In the genomic region with DNA sequence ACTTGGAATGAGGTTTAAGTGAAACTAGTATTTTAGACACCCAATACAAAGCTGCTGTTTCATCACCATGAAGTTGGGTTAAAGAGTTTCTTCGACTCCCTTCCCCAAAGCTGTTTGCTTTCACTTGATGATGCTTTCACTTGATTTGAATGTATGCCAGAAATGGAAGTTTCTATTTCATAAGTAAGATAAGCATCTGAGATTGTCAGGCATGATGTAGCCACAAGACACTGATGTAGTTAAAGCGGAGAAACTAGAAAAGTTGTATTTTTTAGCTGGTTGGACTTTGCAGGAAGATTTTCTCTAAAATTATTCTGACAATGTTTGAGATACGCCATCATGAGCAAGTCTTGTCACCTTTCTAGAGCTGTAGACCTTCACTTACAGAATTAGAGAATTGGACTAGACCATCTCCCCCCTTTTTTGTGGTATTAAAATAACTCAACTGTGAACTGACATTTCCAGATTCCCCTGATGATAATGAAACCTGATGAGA, we compare ENCODE assay signal across 11 cellular contexts. TPM values are rescaled to one million over a fixed set of nuclear protein-coding genes. Genes with fewer than 3 reads are reported as not detected.
DNase-seq lines count a peak whose midpoint lies in the region; ATAC-seq and TF ChIP-seq lines count a peak whose summit lies in the region.
"Had no signal": no experiment of that assay in that cellular context is flagged by ENCODE, and none has a peak within 500 bp of the region (broad histone marks: within the 10 kb centered on the region; RNA-seq: fewer than 3 reads in every experiment).

No MANE protein-coding gene starts in this region.

- CTCF ChIA-PET in MCF 10A (lab: Yijun Ruan, JAX) = interaction anchor here (0.6 to 8.8 kb wide), 5 partner anchors 99 to 1140 kb away, joined by 3 to 161 read pairs (median 3); a partner anchor contains a TSS
- CTCF ChIA-PET in T-cell (lab: Charles Lee) = interaction anchor here (0.6 to 2.6 kb wide), 8 partner anchors 8 to 141 kb away, joined by 3 to 20 read pairs (median 3); no protein-coding TSS in a partner anchor

- H3K23me2 ChIP-seq in H9 (ENCODE audit: insufficient read length, low read depth, low read length, poor library complexity, severe bottlenecking) = no peaks in the 10 kb centered on the region

- H3K4me3 ChIP-seq in breast epithelium (no peak overlapping the region), gastrocnemius medialis (no peak overlapping the region)
- H3K4me3 ChIP-seq: hepatocyte, ovary had no signal

- H2BK15ac ChIP-seq in H9 (ENCODE audit: low read depth, low read length) = no peak overlapping the region

- H3K36me3 ChIP-seq in breast epithelium (no peaks in the 10 kb centered on the region), gastrocnemius medialis (no peaks in the 10 kb centered on the region)
- H3K36me3 ChIP-seq: ovary had no signal

- no peaks in the 10 kb centered on the region for H3K79me1 ChIP-seq in H9 (ENCODE audit: insufficient read depth, low read depth, low read length, poor library complexity, severe bottlenecking)

- BruUV-seq in MCF 10A (replicated peaks; lab: Mats Ljungman, UMichigan) = no TSS peak

- no peak overlapping the region for H4K8ac ChIP-seq in H9 (replicated peaks; ENCODE audit: insufficient read length, low read depth, low read length)

- H4K91ac ChIP-seq in H9 (ENCODE audit: insufficient read length, low read depth, low read length) = no peak overlapping the region

- H3K9me3 Mint-ChIP-seq in MCF 10A (ENCODE audit: unreplicated experiment) (no peaks in the 10 kb centered on the region), T-cell (no peaks in the 10 kb centered on the region), CD14-positive monocyte (no peaks in the 10 kb centered on the region), H9 (no peaks in the 10 kb centered on the region)

- H3K27me3 Mint-ChIP-seq in MCF 10A (ENCODE audit: insufficient read depth, unreplicated experiment) = no peaks in the 10 kb centered on the region
- no peaks in the 10 kb centered on the region for H3K27me3 Mint-ChIP-seq in T-cell
- no peaks in the 10 kb centered on the region for H3K27me3 Mint-ChIP-seq in CD14-positive monocyte (ENCODE audit: low read depth in 3 of 3)
- no peaks in the 10 kb centered on the region for H3K27me3 Mint-ChIP-seq in H9 (ENCODE audit: low read depth)

- no peak overlapping the region for H3K4me2 ChIP-seq in H9 (ENCODE audit: insufficient read depth, insufficient read length, low read length)
- H3K4me2 ChIP-seq: hepatocyte had no signal

- no peak overlapping the region for H2BK120ac ChIP-seq in H9 (ENCODE audit: low read depth, low read length, poor library complexity, severe bottlenecking)

- in situ Hi-C loops in gastrocnemius medialis (cut with MboI; ENCODE audit: low sequenced_read_pairs in 4 of 4) = no loop called here

- no peak overlapping the region for H2AFZ ChIP-seq in H9 (ENCODE audit: low read length)
- H2AFZ ChIP-seq: hepatocyte had no signal

- no peak for TF ChIP-seq CTCF in breast epithelium (IDR thresholded peaks at IDR 0.05)
- TF ChIP-seq CTCF in MCF 10A (IDR thresholded peaks at IDR 0.05; ENCODE audit: unreplicated experiment) = no peak
- TF ChIP-seq CTCF in CD14-positive monocyte (IDR thresholded peaks at IDR 0.05) = no peak
- TF ChIP-seq CTCF in gastrocnemius medialis (IDR thresholded peaks at IDR 0.05 in 4 of 5, conservative IDR thresholded peaks at IDR 0.05 in 1 of 5) = no peak
- TF ChIP-seq CTCF in H9 (conservative IDR thresholded peaks at IDR 0.05) = no peak

- TF ChIP-seq POLR2A in breast epithelium (IDR thresholded peaks at IDR 0.05) (no peak), gastrocnemius medialis (IDR thresholded peaks at IDR 0.05) (no peak)

- no peaks in the 10 kb centered on the region for H3K79me2 ChIP-seq in H9 (ENCODE audit: insufficient read depth, low read length)
- H3K79me2 ChIP-seq: hepatocyte had no signal

- H3K27me3 ChIP-seq in breast epithelium (no peaks in the 10 kb centered on the region), gastrocnemius medialis (no peaks in the 10 kb centered on the region), H9 (ENCODE audit: insufficient read depth, low read length) (no peaks in the 10 kb centered on the region)
- H3K27me3 ChIP-seq: hepatocyte, ovary had no signal

- H2BK5ac ChIP-seq in H9 (ENCODE audit: insufficient read length, low read length) = no peak overlapping the region

- H3K14ac ChIP-seq in H9 (ENCODE audit: insufficient read depth, low read length) = no peak overlapping the region

- no peak overlapping the region for H3K4ac ChIP-seq in H9 (ENCODE audit: low read depth, low read length)

- no peak overlapping the region for H3K23ac ChIP-seq in H9 (ENCODE audit: insufficient read length, low read depth, low read length)

- H2BK20ac ChIP-seq in H9 (ENCODE audit: low read depth, low read length, poor library complexity, severe bottlenecking) = no peak overlapping the region

- peaks cover 16% of the 10 kb centered on the region for H3K36me3 Mint-ChIP-seq in MCF 10A (ENCODE audit: insufficient read depth, unreplicated experiment)
- no peaks in the 10 kb centered on the region for H3K36me3 Mint-ChIP-seq in T-cell
- no peaks in the 10 kb centered on the region for H3K36me3 Mint-ChIP-seq in CD14-positive monocyte
- H3K36me3 Mint-ChIP-seq in H9 (ENCODE audit: insufficient read depth in 1 of 3, low read depth in 3 of 3) = no peaks in the 10 kb centered on the region

- H3K9ac ChIP-seq in H9 (ENCODE audit: extremely low read depth, insufficient read length, low read length) = no peak overlapping the region

- H4K5ac ChIP-seq in H9 (ENCODE audit: insufficient read length, low read depth, low read length) = no peak overlapping the region

- ATAC-seq in HG02870 (IDR thresholded peaks at IDR 0.05; ENCODE audit: unreplicated experiment) = peak; percentile 92
- ATAC-seq in T-cell (replicated peaks in 1 of 4) = peak; percentile 35 to 87 (median 38)
- no peak for ATAC-seq in gastrocnemius medialis

- POLR2A ChIA-PET in MCF 10A (lab: Yijun Ruan, JAX) (interaction anchor here (0.7 to 3.1 kb wide), 7 partner anchors 20 to 141 kb away, joined by 3 to 17 read pairs (median 6); a partner anchor contains a TSS), T-cell (lab: Charles Lee) (no interaction called here)

- H3K9me3 ChIP-seq in breast epithelium (no peaks in the 10 kb centered on the region), gastrocnemius medialis (no peaks in the 10 kb centered on the region), H9 (ENCODE audit: control insufficient read depth, low read depth, low read length) (no peaks in the 10 kb centered on the region)
- H3K9me3 ChIP-seq: ovary had no signal

- no peaks in the 10 kb centered on the region for H4K20me1 ChIP-seq in H9 (ENCODE audit: control insufficient read depth, insufficient read depth, insufficient read length)

- H3K18ac ChIP-seq in H9 (ENCODE audit: insufficient read length, low read depth, low read length) = no peak overlapping the region

- H3K27ac ChIP-seq in breast epithelium (peak overlapping the region; percentile 14 to 31), gastrocnemius medialis (no peak overlapping the region), H9 (ENCODE audit: insufficient read length, low read depth, low read length) (no peak overlapping the region)
- H3K27ac ChIP-seq: C4-2B, hepatocyte, ovary had no signal

- no peak overlapping the region for H3T11ph ChIP-seq in H9 (ENCODE audit: low read length)

- no CpG with 5 or more reads among the region's 3 CpGs for WGBS in H9 (ENCODE audit: extremely low coverage, insufficient read length, low lambda C conversion rate)

- DNase-seq in breast epithelium (ENCODE audit: low spot score in 2 of 2) (no peak), MCF 10A (ENCODE audit: unreplicated experiment) (no peak), T-cell (no peak), NCI-H748 treated with DMSO at 0.1 percent for 48 hours (lab: John Stamatoyannopoulos, UW) (no peak), CD14-positive monocyte (ENCODE audit: low spot score) (no peak), gastrocnemius medialis (no peak), H9 (no peak)
- DNase-seq: ovary had no signal

- H2AK5ac ChIP-seq in H9 (ENCODE audit: insufficient read length, low read length) = no peak overlapping the region

- H3K27ac Mint-ChIP-seq in MCF 10A (ENCODE audit: low read depth, unreplicated experiment) = no peak overlapping the region
- peak overlapping the region in 1 of 2 donors; percentile 64 for H3K27ac Mint-ChIP-seq in T-cell
- no peak overlapping the region for H3K27ac Mint-ChIP-seq in CD14-positive monocyte
- H3K27ac Mint-ChIP-seq in H9 = no peak overlapping the region

- H2BK12ac ChIP-seq in H9 (ENCODE audit: insufficient read length, low read depth, low read length) = no peak overlapping the region

- H3K56ac ChIP-seq in H9 (ENCODE audit: insufficient read length, low read depth, low read length) = no peak overlapping the region

- peaks cover 0 to 4% of the 10 kb centered on the region in 2 donors for H3K4me1 ChIP-seq in breast epithelium
- no peaks in the 10 kb centered on the region for H3K4me1 ChIP-seq in gastrocnemius medialis
- H3K4me1 ChIP-seq in H9 (ENCODE audit: insufficient read depth, low read length) = no peaks in the 10 kb centered on the region

- intact Hi-C loops in breast epithelium (cut with DNase I; ENCODE audit: low total_unique reads) (no loop called here), MCF 10A (cut with micrococcal nuclease) (no loop called here), CD14-positive monocyte (cut with micrococcal nuclease) (no loop called here), gastrocnemius medialis (cut with DNase I; ENCODE audit: low total_unique reads) (no loop called here)

- H3K4me1 Mint-ChIP-seq in MCF 10A (ENCODE audit: insufficient read depth, unreplicated experiment) (peaks cover 7% of the 10 kb centered on the region), T-cell (peaks cover 18 to 22% (median 20%) of the 10 kb centered on the region in 3 donors), CD14-positive monocyte (peaks cover 2% of the 10 kb centered on the region), H9 (0 out of 4 replicates have a peak, but pooled peaks cover 0 to 3% of the 10 kb centered on the region in 2 experiments)

- H3K4me3 Mint-ChIP-seq in MCF 10A (ENCODE audit: unreplicated experiment) (no peak overlapping the region), T-cell (peak overlapping the region in 2 of 3 donors; percentile 32 to 62), CD14-positive monocyte (no peak overlapping the region), H9 (no peak overlapping the region)

RNA-seq across cellular contexts. Expression of a gene that starts 20.0 kb away (rescaled TPM):
- total RNA-seq in breast epithelium = 10 to 100 TPM; 48.2 to 58.6 (median 56.2) TPM
- total RNA-seq in MCF 10A (2022) = 31.4 and 43.0 TPM in 2 replicates
- 10 to 100 TPM; 15.2 to 26.1 (median 21.0) TPM for total RNA-seq in T-cell
- 10 to 100 TPM; 18.4 to 20.5 TPM for polyA plus RNA-seq in CD14-positive monocyte
- 10 to 100 TPM; 32.0 to 58.6 (median 53.1) TPM for total RNA-seq in gastrocnemius medialis
- total RNA-seq in H9 (2021) = 23.6 and 24.8 TPM in 2 replicates

Comparison
In these comparisons a context has a peak if more than half of its experiments do, and no peak if none do; other contexts are left out.
1. H3K27ac ChIP-seq: peak in breast epithelium (2 of 2); none in gastrocnemius medialis (0 of 4) and H9 (single experiment).
2. H3K4me3 Mint-ChIP-seq: peak in T-cell (2 of 3); none in MCF 10A (single experiment), CD14-positive monocyte (0 of 2) and H9 (0 of 2).
3. ATAC-seq: peak in HG02870 (single experiment) and T-cell (4 of 4); none in gastrocnemius medialis (0 of 2).